Comparison of ENCODE assay signal across 8 cellular contexts in the genomic region with DNA sequence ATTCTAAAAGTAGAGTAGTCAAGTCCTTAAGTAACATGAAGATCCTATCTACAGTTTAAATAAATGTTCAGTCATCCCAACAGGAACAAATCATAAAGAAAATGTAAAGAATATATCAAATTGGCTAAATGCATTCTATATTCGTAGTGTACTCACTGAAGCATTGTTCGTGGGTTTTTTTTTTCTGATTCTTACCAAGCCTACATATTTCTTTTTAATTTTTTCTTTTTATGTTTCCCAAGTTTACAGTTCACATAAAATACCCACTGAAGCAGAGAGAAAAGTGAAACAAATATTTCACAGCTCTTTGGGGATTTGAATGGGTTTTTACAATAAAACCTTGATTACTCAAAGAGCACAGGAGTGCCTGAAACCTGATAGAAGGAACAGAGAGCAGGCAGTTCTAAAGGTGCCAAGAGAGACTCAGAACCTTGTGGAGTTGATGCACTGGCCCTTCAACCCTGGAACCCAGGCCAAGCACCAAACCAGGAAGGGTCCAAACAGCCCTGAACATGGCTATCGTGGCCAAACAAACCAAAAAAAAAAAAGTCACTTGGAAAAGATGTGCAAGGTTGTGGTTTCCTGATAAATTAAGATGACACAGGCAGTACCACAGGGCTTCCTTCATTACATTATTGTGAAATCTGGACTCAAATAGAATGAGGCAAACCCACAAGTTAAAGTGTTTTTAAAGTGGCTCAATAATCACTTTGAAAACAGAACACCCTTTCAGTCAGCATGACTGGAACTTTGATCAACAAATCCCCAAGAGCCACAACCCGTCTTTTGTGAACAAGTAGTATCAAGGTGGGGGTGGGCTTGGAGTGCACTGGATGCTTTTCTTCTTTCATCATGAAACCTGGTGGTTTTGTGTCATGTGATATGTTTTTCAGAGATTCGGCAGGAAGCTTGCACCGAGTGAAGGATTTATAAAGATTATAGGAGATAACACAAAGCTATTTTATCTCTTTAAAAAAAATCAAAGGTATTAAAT.
DNase-seq lines count a peak whose midpoint lies in the region; ATAC-seq and TF ChIP-seq lines count a peak whose summit lies in the region.

No MANE protein-coding gene starts in this region.

- no peaks in the 10 kb centered on the region for H3K4me1 Mint-ChIP-seq in stimulated activated memory B cell treated with anti-CD40 and anti-IgM and Interleukin-4, amounts not matched to agents 10 μg/mL and 1 μg/mL and 100 μg/mL, for 72 hours

- peaks cover 26% of the 10 kb centered on the region for H3K27me3 Mint-ChIP-seq in stimulated activated memory B cell treated with anti-CD40 and anti-IgM and Interleukin-4, amounts not matched to agents 10 μg/mL and 1 μg/mL and 100 μg/mL, for 72 hours

- peak; percentile 31 for DNase-seq in GM06990 (ENCODE audit: extremely low read depth, insufficient read length)
- peak; percentile 88 for DNase-seq in SKM-1 treated with dmso at 0.1 percent for 144 hours (lab: John Stamatoyannopoulos, UW; ENCODE audit: unreplicated experiment)
- peak; percentile 90 for DNase-seq in fibroblast of villous mesenchyme (ENCODE audit: low read depth)
- no peak for DNase-seq in HT-29 (ENCODE audit: low spot score)
- DNase-seq in putamen (ENCODE audit: low spot score) = no peak

- TF ChIP-seq CTCF in GM06990 (IDR thresholded peaks at IDR 0.05; ENCODE audit: insufficient read depth, low read length, poor library complexity, severe bottlenecking) = no peak
- TF ChIP-seq CTCF in fibroblast of villous mesenchyme (IDR thresholded peaks at IDR 0.05; ENCODE audit: insufficient read depth, low read depth, low read length) = no peak

- no peak overlapping the region for H3K27ac Mint-ChIP-seq in stimulated activated memory B cell treated with anti-CD40 and anti-IgM and Interleukin-4, amounts not matched to agents 10 μg/mL and 1 μg/mL and 100 μg/mL, for 72 hours

- H3K4me3 Mint-ChIP-seq in stimulated activated memory B cell treated with anti-CD40 and anti-IgM and Interleukin-4, amounts not matched to agents 10 μg/mL and 1 μg/mL and 100 μg/mL, for 72 hours = no peak overlapping the region

- H3K36me3 Mint-ChIP-seq in stimulated activated memory B cell treated with anti-CD40 and anti-IgM and Interleukin-4, amounts not matched to agents 10 μg/mL and 1 μg/mL and 100 μg/mL, for 72 hours = no peaks in the 10 kb centered on the region

- H3K36me3 ChIP-seq in GM06990 (ENCODE audit: control insufficient read depth, insufficient read depth, low read length) = no peaks in the 10 kb centered on the region

- ATAC-seq in HG03175 (IDR thresholded peaks at IDR 0.05; ENCODE audit: unreplicated experiment) = peak; percentile 42
- peak; percentile 43 for ATAC-seq in stimulated activated memory B cell treated with anti-CD40 and anti-IgM and Interleukin-4, amounts not matched to agents 10 μg/mL and 1 μg/mL and 100 μg/mL, for 72 hours
- no peak for ATAC-seq in GM18520 (IDR thresholded peaks at IDR 0.05; ENCODE audit: unreplicated experiment)

- no peaks in the 10 kb centered on the region for H3K9me3 Mint-ChIP-seq in stimulated activated memory B cell treated with anti-CD40 and anti-IgM and Interleukin-4, amounts not matched to agents 10 μg/mL and 1 μg/mL and 100 μg/mL, for 72 hours

- no peaks in the 10 kb centered on the region; the same call in 1 of the 2 replicates for H3K27me3 ChIP-seq in GM06990 (replicated peaks; ENCODE audit: control insufficient read depth, insufficient read depth, low read length)

- H3K4me3 ChIP-seq in GM06990 (replicated peaks; ENCODE audit: low read depth, low read length) (no peak overlapping the region), fibroblast of villous mesenchyme (ENCODE audit: low read depth, low read length) (no peak overlapping the region)

Comparison
In these comparisons a context has a peak if more than half of its experiments do, and no peak if none do; other contexts are left out.
1. DNase-seq: peak in GM06990 (single experiment), SKM-1 treated with dmso at 0.1 percent for 144 hours (single experiment) and fibroblast of villous mesenchyme (single experiment); none in HT-29 (single experiment) and putamen (single experiment).